ENCODE assay signal across 21 cellular contexts in the genomic region with DNA sequence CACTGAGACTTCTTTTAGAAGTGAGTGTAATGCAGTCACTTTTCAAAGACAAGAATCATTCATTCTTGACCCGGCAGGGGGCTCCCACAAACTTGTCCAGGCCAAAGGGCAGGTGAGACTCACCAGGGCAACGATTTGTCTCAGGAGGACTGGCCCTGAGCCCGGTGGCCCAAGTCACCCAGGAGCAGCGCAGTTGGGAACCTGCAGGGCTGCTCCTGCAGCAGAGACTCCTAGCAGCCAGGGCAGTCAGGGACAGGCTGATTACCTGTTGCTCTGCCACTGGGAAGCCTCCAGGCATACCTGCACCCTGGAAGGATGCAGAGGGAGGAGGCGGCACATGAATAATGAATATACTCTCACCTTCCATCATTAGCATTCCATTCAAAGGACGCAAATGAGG.
DNase-seq lines count a peak whose midpoint lies in the region; ATAC-seq and TF ChIP-seq lines count a peak whose summit lies in the region.
"Had no signal": no experiment of that assay in that cellular context is flagged by ENCODE, and none has a peak within 500 bp of the region (broad histone marks: within the 10 kb centered on the region; RNA-seq: fewer than 3 reads in every experiment).

No MANE protein-coding gene starts in this region.

- peak; percentile 87 for ATAC-seq in WTC11
- ATAC-seq in GM21737 (IDR thresholded peaks at IDR 0.05; ENCODE audit: unreplicated experiment): no peak
- no peak for ATAC-seq in effector memory CD8-positive, alpha-beta T cell (replicated peaks)
- ATAC-seq: activated CD8-positive, alpha-beta memory T cell treated with anti-CD3 and anti-CD28 coated beads, Interleukin-2, amount 10 ng/mL, durations not matched to agents 7 days and 5 days; activated naive CD4-positive, alpha-beta T cell treated with anti-CD3 and anti-CD28 coated beads, Interleukin-2, amount 50 U/mL, for 72 hours; K562; upper lobe of right lung had no signal

- no peaks in the 10 kb centered on the region for H3K79me2 ChIP-seq in mammary epithelial cell (ENCODE audit: insufficient read depth, low read length)

- POLR2A ChIA-PET in MCF 10A (lab: Yijun Ruan, JAX) (no interaction called here), WTC11 (lab: Charles Lee) (no interaction called here)

- no peak for TF ChIP-seq EP300 in sigmoid colon (IDR thresholded peaks at IDR 0.05)

- TF ChIP-seq CTCF in MCF 10A (IDR thresholded peaks at IDR 0.05; ENCODE audit: unreplicated experiment) (no peak), mammary epithelial cell (conservative IDR thresholded peaks at IDR 0.05 in 1 of 2, IDR thresholded peaks at IDR 0.05 in 1 of 2; ENCODE audit: extremely low read depth in 1 of 2, insufficient read depth in 1 of 2, low read depth in 1 of 2, low read length in 2 of 2) (no peak), WTC11 (IDR thresholded peaks at IDR 0.05) (no peak), sigmoid colon (IDR thresholded peaks at IDR 0.05) (no peak)

- no peaks in the 10 kb centered on the region for H4K20me1 ChIP-seq in mammary epithelial cell (ENCODE audit: insufficient read depth, low read length)

- H3K4me3 Mint-ChIP-seq in MCF 10A (ENCODE audit: unreplicated experiment): no peak overlapping the region
- H3K4me3 Mint-ChIP-seq in WTC11: no peak overlapping the region
- no peak overlapping the region for H3K4me3 Mint-ChIP-seq in effector memory CD8-positive, alpha-beta T cell
- H3K4me3 Mint-ChIP-seq: activated CD8-positive, alpha-beta memory T cell treated with anti-CD3 and anti-CD28 coated beads, Interleukin-2, amount 10 ng/mL, durations not matched to agents 7 days and 5 days; activated T-helper 1 cell treated with anti-CD3 and anti-CD28 coated beads, Interleukin-12 subunit alpha, Interleukin-12 subunit beta, Interleukin-2, Interleukin-4 antibody, amounts not matched to agents 30 ng/mL and 10 ng/mL and 1 ng/mL, durations not matched to agents 14 hours and 24 hours and 36 hours had no signal

- dilution Hi-C loops in mammary epithelial cell (cut with HindIII; ENCODE audit: low sequenced_read_pairs): no loop called here

- H3K4me1 ChIP-seq in mammary epithelial cell (ENCODE audit: insufficient read depth, low read length) (peaks cover 3% of the 10 kb centered on the region), sigmoid colon (no peaks in the 10 kb centered on the region)
- H3K4me1 ChIP-seq: left ventricle myocardium inferior, upper lobe of right lung had no signal

- CTCF ChIA-PET in MCF 10A (lab: Yijun Ruan, JAX) (no interaction called here), mammary epithelial cell (lab: Charles Lee; ENCODE audit: low non-redundant PET) (interaction anchor here (0.6 kb wide), 1 partner anchor 178 kb away, joined by 4 read pairs; no protein-coding TSS in a partner anchor), WTC11 (lab: Charles Lee) (interaction anchor here (0.7 to 1.1 kb wide), 2 partner anchors 26 to 67 kb away, joined by 3 to 6 read pairs; no protein-coding TSS in a partner anchor)

- no peaks in the 10 kb centered on the region for H3K9me3 ChIP-seq in mammary epithelial cell (replicated peaks; ENCODE audit: insufficient read depth, low read length)
- H3K9me3 ChIP-seq in sigmoid colon: no peaks in the 10 kb centered on the region
- H3K9me3 ChIP-seq: stomach, upper lobe of right lung had no signal

- H3K4me2 ChIP-seq in mammary epithelial cell (ENCODE audit: insufficient read depth, low read depth, low read length): no peak overlapping the region

- H3K9me3 Mint-ChIP-seq in MCF 10A (ENCODE audit: unreplicated experiment) (no peaks in the 10 kb centered on the region), WTC11 (peaks cover 36% of the 10 kb centered on the region)
- no peaks in the 10 kb centered on the region for H3K9me3 Mint-ChIP-seq in effector memory CD8-positive, alpha-beta T cell
- H3K9me3 Mint-ChIP-seq: activated T-helper 1 cell treated with anti-CD3 and anti-CD28 coated beads, Interleukin-12 subunit alpha, Interleukin-12 subunit beta, Interleukin-2, Interleukin-4 antibody, amounts not matched to agents 30 ng/mL and 10 ng/mL and 1 ng/mL, durations not matched to agents 14 hours and 24 hours and 36 hours had no signal

- no peaks in the 10 kb centered on the region for H3K36me3 Mint-ChIP-seq in MCF 10A (ENCODE audit: insufficient read depth, unreplicated experiment)
- peaks cover 24% of the 10 kb centered on the region for H3K36me3 Mint-ChIP-seq in WTC11
- peaks cover 3% of the 10 kb centered on the region for H3K36me3 Mint-ChIP-seq in effector memory CD8-positive, alpha-beta T cell (ENCODE audit: insufficient read depth)
- H3K36me3 Mint-ChIP-seq: activated CD8-positive, alpha-beta memory T cell treated with anti-CD3 and anti-CD28 coated beads, Interleukin-2, amount 10 ng/mL, durations not matched to agents 7 days and 5 days had no signal

- H3K4me3 ChIP-seq in mammary epithelial cell (replicated peaks in 1 of 3; ENCODE audit: insufficient read depth in 1 of 3, low read depth in 2 of 3, low read length in 3 of 3) (no peak overlapping the region), sigmoid colon (no peak overlapping the region)
- H3K4me3 ChIP-seq: K562, left ventricle myocardium inferior, stomach, upper lobe of right lung had no signal

- no peak for TF ChIP-seq POLR2A in sigmoid colon (IDR thresholded peaks at IDR 0.05)

- H3K36me3 ChIP-seq in mammary epithelial cell (ENCODE audit: insufficient read depth, low read length) (no peaks in the 10 kb centered on the region), sigmoid colon (no peaks in the 10 kb centered on the region)
- H3K36me3 ChIP-seq: left ventricle myocardium inferior, stomach, upper lobe of right lung had no signal

- H3K27ac ChIP-seq in mammary epithelial cell (ENCODE audit: insufficient read depth, low read depth, low read length) (no peak overlapping the region), layer of hippocampus (ENCODE audit: low read depth, low read length) (peak overlapping the region; percentile 16), sigmoid colon (no peak overlapping the region)
- H3K27ac ChIP-seq: left ventricle myocardium inferior, stomach, upper lobe of right lung had no signal

- H3K9ac ChIP-seq in mammary epithelial cell (ENCODE audit: insufficient read depth, low read length): no peak overlapping the region

- BruUV-seq in MCF 10A (replicated peaks; lab: Mats Ljungman, UMichigan) (no TSS peak), mammary epithelial cell (replicated peaks; lab: Mats Ljungman, UMichigan) (no TSS peak)

- in situ Hi-C loops in mammary epithelial cell (cut with MboI; ENCODE audit: low sequenced_read_pairs in 2 of 2): no loop called here

- no peak overlapping the region for H2AFZ ChIP-seq in mammary epithelial cell (ENCODE audit: low read depth, low read length)

- 74% methylated on average over 3 of the region's 6 CpGs for WGBS in mammary epithelial cell (ENCODE audit: low coverage, missing lambda C conversion rate)
- WGBS in sigmoid colon, 2 donors: 66 to 68% methylated on average over 6 of the region's 6 CpGs

- H3K27me3 Mint-ChIP-seq in MCF 10A (ENCODE audit: insufficient read depth, unreplicated experiment) (no peaks in the 10 kb centered on the region), WTC11 (ENCODE audit: low read depth) (peaks cover 3% of the 10 kb centered on the region; the same call in 1 of the 2 replicates)
- no peaks in the 10 kb centered on the region for H3K27me3 Mint-ChIP-seq in effector memory CD8-positive, alpha-beta T cell
- H3K27me3 Mint-ChIP-seq: activated CD8-positive, alpha-beta memory T cell treated with anti-CD3 and anti-CD28 coated beads, Interleukin-2, amount 10 ng/mL, durations not matched to agents 7 days and 5 days had no signal

- H3K4me1 Mint-ChIP-seq in MCF 10A (ENCODE audit: insufficient read depth, unreplicated experiment) (peaks cover 23% of the 10 kb centered on the region), WTC11 (peaks cover 43% of the 10 kb centered on the region)
- no peaks in the 10 kb centered on the region for H3K4me1 Mint-ChIP-seq in effector memory CD8-positive, alpha-beta T cell (ENCODE audit: low read depth in 2 of 2)
- H3K4me1 Mint-ChIP-seq: activated CD8-positive, alpha-beta memory T cell treated with anti-CD3 and anti-CD28 coated beads, Interleukin-2, amount 10 ng/mL, durations not matched to agents 7 days and 5 days had no signal

- H3K27me3 ChIP-seq in mammary epithelial cell (ENCODE audit: insufficient read depth, low read length): no peaks in the 10 kb centered on the region
- H3K27me3 ChIP-seq in layer of hippocampus (ENCODE audit: control insufficient read depth, insufficient read depth, low read length): no peaks in the 10 kb centered on the region
- H3K27me3 ChIP-seq in sigmoid colon: no peaks in the 10 kb centered on the region
- H3K27me3 ChIP-seq: stomach, upper lobe of right lung had no signal

- intact Hi-C loops in MCF 10A (cut with micrococcal nuclease) (loop anchor here (1.0 kb wide), 1 partner anchor 178 kb away; no protein-coding TSS in a partner anchor), mammary epithelial cell (cut with micrococcal nuclease) (no loop called here), sigmoid colon (cut with DNase I) (no loop called here)

- DNase-seq in MCF 10A (ENCODE audit: unreplicated experiment) (peak; percentile 21), mammary epithelial cell (no peak), WTC11 (ENCODE audit: low spot score) (peak; percentile 46), sigmoid colon (no peak), SHP77 (lab: John Stamatoyannopoulos, UW) (no peak)
- no peak for DNase-seq in effector memory CD8-positive, alpha-beta T cell
- DNase-seq: activated CD4-positive, alpha-beta T cell treated with anti-CD3 and anti-CD28 coated beads for 4 hours; activated CD8-positive, alpha-beta memory T cell treated with anti-CD3 and anti-CD28 coated beads, Interleukin-2, amount 10 ng/mL, durations not matched to agents 7 days and 5 days; Calu3; left ventricle myocardium inferior; NCI-H1930; NCI-H446; NK-92 treated with Interleukin-12 subunit alpha and Interleukin-12 subunit beta, amount 100 ng/mL, for 24 hours; stimulated activated CD4-positive, alpha-beta T cell treated with anti-CD3 and anti-CD28 coated beads, Interleukin-4, amount 100 ng/mL, for 1 hour; stomach; upper lobe of right lung had no signal

- H3K27ac Mint-ChIP-seq in MCF 10A (ENCODE audit: low read depth, unreplicated experiment) (no peak overlapping the region), WTC11 (no peak overlapping the region)
- H3K27ac Mint-ChIP-seq in effector memory CD8-positive, alpha-beta T cell: no peak overlapping the region
- H3K27ac Mint-ChIP-seq: activated CD8-positive, alpha-beta memory T cell treated with anti-CD3 and anti-CD28 coated beads, Interleukin-2, amount 10 ng/mL, durations not matched to agents 7 days and 5 days; activated naive CD4-positive, alpha-beta T cell treated with anti-CD3 and anti-CD28 coated beads, Interleukin-2, amount 50 U/mL, for 72 hours; activated T-helper 1 cell treated with anti-CD3 and anti-CD28 coated beads, Interleukin-12 subunit alpha, Interleukin-12 subunit beta, Interleukin-2, Interleukin-4 antibody, amounts not matched to agents 30 ng/mL and 10 ng/mL and 1 ng/mL, durations not matched to agents 14 hours and 24 hours and 36 hours had no signal

TF ChIP-seq in WTC11, 78 proteins besides CTCF, POLR2A, EP300 and RAD21 (continues in another document):
- no peak for TF ChIP-seq HMGA2 (CRISPR knock-in tag; IDR thresholded peaks at IDR 0.05)

Comparison
In these comparisons a context has a peak if more than half of its experiments do, and no peak if none do; other contexts are left out.
1. DNase-seq: peak in MCF 10A (single experiment) and WTC11 (single experiment); none in mammary epithelial cell (single experiment), effector memory CD8-positive, alpha-beta T cell (0 of 3), sigmoid colon (single experiment) and SHP77 (0 of 2).